Comparison of ENCODE assay signal across 8 cellular contexts in the genomic region with DNA sequence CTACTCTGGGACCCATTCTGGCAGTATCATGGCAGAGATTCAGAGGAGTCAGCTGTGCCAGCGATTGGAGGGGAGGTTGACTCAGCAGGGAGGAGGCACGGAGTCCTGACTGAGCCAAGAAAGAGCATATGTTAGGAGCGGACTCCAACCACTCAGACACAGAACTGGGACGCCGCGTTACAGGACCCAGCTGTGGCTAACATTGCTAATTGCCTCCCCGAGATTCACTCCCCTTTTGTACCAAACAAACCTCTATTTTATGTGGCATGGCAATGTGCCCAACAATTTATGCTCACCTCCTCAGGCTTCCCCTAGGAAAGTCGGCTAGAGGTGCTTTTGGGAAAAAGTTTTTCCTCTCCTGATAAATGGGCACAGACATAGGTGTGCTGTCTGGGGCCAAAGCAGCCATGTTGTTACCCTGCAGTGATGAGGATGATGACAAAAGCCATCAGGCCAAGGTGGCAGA. TPM values are rescaled to one million over a fixed set of nuclear protein-coding genes. Genes with fewer than 3 reads are reported as not detected.
A peak's percentile ranks its signal among the peaks of the same experiment; 100 is the strongest.
DNase-seq lines count a peak whose midpoint lies in the region; ATAC-seq and TF ChIP-seq lines count a peak whose summit lies in the region.

No MANE protein-coding gene starts in this region.

- no peaks in the 10 kb centered on the region for H3K36me3 ChIP-seq in MM.1S (replicated peaks; ENCODE audit: insufficient read depth, low read length)

- DNase-seq in AG10803 (ENCODE audit: low read depth) (peak; percentile 84), NCI-H2227 (lab: John Stamatoyannopoulos, UW; ENCODE audit: unreplicated experiment) (peak; percentile 49), epithelial cell of esophagus (ENCODE audit: low read depth) (peak; percentile 79), nucleus accumbens (lab: John Stamatoyannopoulos, UW) (peak in 35 of 56 donors; percentile 0 to 82 (median 15)), dermis blood vessel endothelial cell (no peak), MM.1S (no peak), germinal center (ENCODE audit: low spot score) (no peak)

- no peaks in the 10 kb centered on the region for H3K27me3 ChIP-seq in MM.1S (replicated peaks; ENCODE audit: insufficient read depth, low read length)

- ATAC-seq in GM18861 (IDR thresholded peaks at IDR 0.05; ENCODE audit: unreplicated experiment), result no peak

- H3K4me2 ChIP-seq in MM.1S (ENCODE audit: low read depth, low read length), result no peak overlapping the region

- no peaks in the 10 kb centered on the region for H3K4me1 ChIP-seq in MM.1S (ENCODE audit: low read length)

- no peaks in the 10 kb centered on the region for H3K9me2 ChIP-seq in MM.1S (replicated peaks; ENCODE audit: insufficient read depth, low read length)

- no peak overlapping the region for H2AFZ ChIP-seq in MM.1S (ENCODE audit: low read length)

- no peaks in the 10 kb centered on the region for H4K20me1 ChIP-seq in MM.1S (ENCODE audit: insufficient read depth, low read length)

- H3K4me3 ChIP-seq in AG10803 (ENCODE audit: low read length) (no peak overlapping the region), epithelial cell of esophagus (ENCODE audit: low read length) (no peak overlapping the region), MM.1S (ENCODE audit: low read length) (no peak overlapping the region)

- H3F3A ChIP-seq in MM.1S (ENCODE audit: insufficient read depth, low read length), result no peaks in the 10 kb centered on the region

- no peaks in the 10 kb centered on the region for H3K79me2 ChIP-seq in MM.1S (ENCODE audit: low read length)

- no peaks in the 10 kb centered on the region for H3K9me3 ChIP-seq in MM.1S (replicated peaks; ENCODE audit: insufficient read depth, low read length)

- H3K27ac ChIP-seq in MM.1S (ENCODE audit: low read length), result no peak overlapping the region

- TF ChIP-seq CTCF in AG10803 (conservative IDR thresholded peaks at IDR 0.05; ENCODE audit: low read length) (no peak), epithelial cell of esophagus (IDR thresholded peaks at IDR 0.05; ENCODE audit: insufficient read depth, low read depth, low read length, missing control alignments) (no peak), MM.1S (IDR thresholded peaks at IDR 0.05; ENCODE audit: low read length) (no peak)

- H3K9ac ChIP-seq in MM.1S (ENCODE audit: low read length), result no peak overlapping the region

RNA-seq across cellular contexts. Expression of gene CLIP1, which starts 15.2 kb away (rescaled TPM):
- 49.5 and 51.1 TPM in 2 replicates for total RNA-seq in dermis blood vessel endothelial cell

Comparison
In these comparisons a context has a peak if more than half of its experiments do, and no peak if none do; other contexts are left out.
1. DNase-seq: peak in AG10803 (single experiment), NCI-H2227 (single experiment), epithelial cell of esophagus (single experiment) and nucleus accumbens (35 of 56); none in dermis blood vessel endothelial cell (single experiment), MM.1S (single experiment) and germinal center (single experiment).